1 cellular context compared by ENCODE assay signal in genomic region chr17:4946312-4946976, GRCh38.
TF ChIP-seq lines count a peak whose summit lies in the region.

No MANE protein-coding gene starts in this region.

TF ChIP-seq in HCT116, 20 proteins besides CTCF, POLR2A, EP300 and RAD21 (continued from another document):
- TF ChIP-seq CEBPB (IDR thresholded peaks at IDR 0.05; ENCODE audit: low read depth) (no peak), JUND (IDR thresholded peaks at IDR 0.05) (no peak), ZFX (IDR thresholded peaks at IDR 0.05) (no peak), EGR1 (IDR thresholded peaks at IDR 0.05; ENCODE audit: low read depth) (no peak), EZH2 (IDR thresholded peaks at IDR 0.05) (no peak), ZNF274 (IDR thresholded peaks at IDR 0.05; ENCODE audit: low read depth, low read length) (no peak), FOSL1 (IDR thresholded peaks at IDR 0.05; ENCODE audit: low read depth) (no peak), POLR2AphosphoS5 (IDR thresholded peaks at IDR 0.05; ENCODE audit: low read depth, low read length) (no peak; the same call in 1 of the 2 replicates), CBX3 (IDR thresholded peaks at IDR 0.05; ENCODE audit: low read depth) (no peak), SP1 (IDR thresholded peaks at IDR 0.05; ENCODE audit: low read depth) (no peak), ELF1 (IDR thresholded peaks at IDR 0.05; ENCODE audit: borderline replicate concordance, low read depth) (no peak), SRF (IDR thresholded peaks at IDR 0.05; ENCODE audit: low read depth) (no peak), MAX (IDR thresholded peaks at IDR 0.05) (no peak)
- TF ChIP-seq, protein P1, sequence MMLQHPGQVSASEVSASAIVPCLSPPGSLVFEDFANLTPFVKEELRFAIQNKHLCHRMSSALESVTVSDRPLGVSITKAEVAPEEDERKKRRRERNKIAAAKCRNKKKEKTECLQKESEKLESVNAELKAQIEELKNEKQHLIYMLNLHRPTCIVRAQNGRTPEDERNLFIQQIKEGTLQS (IDR thresholded peaks at IDR 0.05): no peak
- TF ChIP-seq, protein P2, sequence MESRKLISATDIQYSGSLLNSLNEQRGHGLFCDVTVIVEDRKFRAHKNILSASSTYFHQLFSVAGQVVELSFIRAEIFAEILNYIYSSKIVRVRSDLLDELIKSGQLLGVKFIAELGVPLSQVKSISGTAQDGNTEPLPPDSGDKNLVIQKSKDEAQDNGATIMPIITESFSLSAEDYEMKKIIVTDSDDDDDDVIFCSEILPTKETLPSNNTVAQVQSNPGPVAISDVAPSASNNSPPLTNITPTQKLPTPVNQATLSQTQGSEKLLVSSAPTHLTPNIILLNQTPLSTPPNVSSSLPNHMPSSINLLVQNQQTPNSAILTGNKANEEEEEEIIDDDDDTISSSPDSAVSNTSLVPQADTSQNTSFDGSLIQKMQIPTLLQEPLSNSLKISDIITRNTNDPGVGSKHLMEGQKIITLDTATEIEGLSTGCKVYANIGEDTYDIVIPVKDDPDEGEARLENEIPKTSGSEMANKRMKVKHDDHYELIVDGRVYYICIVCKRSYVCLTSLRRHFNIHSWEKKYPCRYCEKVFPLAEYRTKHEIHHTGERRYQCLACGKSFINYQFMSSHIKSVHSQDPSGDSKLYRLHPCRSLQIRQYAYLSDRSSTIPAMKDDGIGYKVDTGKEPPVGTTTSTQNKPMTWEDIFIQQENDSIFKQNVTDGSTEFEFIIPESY (IDR thresholded peaks at IDR 0.05; ENCODE audit: extremely low read depth, insufficient replicate concordance, low read length): no peak
